Comparison of ENCODE assay signal across 29 cellular contexts in genomic region chr2:231527091-231527395, GRCh38. TPM values are rescaled to one million over a fixed set of nuclear protein-coding genes. Genes with fewer than 3 reads are reported as not detected.
"Had no signal": no experiment of that assay in that cellular context is flagged by ENCODE, and none has a peak within 500 bp of the region (broad histone marks: within the 10 kb centered on the region; RNA-seq: fewer than 3 reads in every experiment).

No MANE protein-coding gene starts in this region.

- H3K27ac ChIP-seq: adrenal gland, colonic mucosa, dorsolateral prefrontal cortex, esophagus muscularis mucosa, hepatocyte, transverse colon, uterus had no signal

- H3K9me3 ChIP-seq: adrenal gland, colonic mucosa, esophagus muscularis mucosa, transverse colon, uterus had no signal

- H3K27me3 ChIP-seq: adrenal gland had no signal

- H3K4me3 ChIP-seq: adrenal gland, colonic mucosa, dorsolateral prefrontal cortex, esophagus muscularis mucosa, hepatocyte, smooth muscle cell, transverse colon, uterus had no signal

- FAIRE-seq: astrocyte, frontal cortex, islet of Langerhans had no signal

- H3K4me1 ChIP-seq: uterus had no signal

- H3K79me2 ChIP-seq: hepatocyte had no signal

- H3K27me3 Mint-ChIP-seq: effector memory CD8-positive, alpha-beta T cell had no signal

- H3K9me3 Mint-ChIP-seq: activated naive CD4-positive, alpha-beta T cell treated with anti-CD3 and anti-CD28 coated beads for 36 hours; activated T-cell treated with anti-CD3 and anti-CD28 coated beads, Interleukin-2, amount 50 U/mL, for 72 hours; effector memory CD8-positive, alpha-beta T cell; nephron progenitor cell; stimulated activated naive B cell treated with anti-CD40 and anti-IgM and Interleukin-4, amounts not matched to agents 10 μg/mL and 1 μg/mL and 100 μg/mL, for 72 hours had no signal

- H3K36me3 ChIP-seq: adrenal gland, colonic mucosa, esophagus muscularis mucosa, transverse colon, uterus had no signal

- H2AFZ ChIP-seq: hepatocyte had no signal

- H3K4me2 ChIP-seq: hepatocyte, smooth muscle cell had no signal

- ATAC-seq: activated T-cell treated with anti-CD3 and anti-CD28 coated beads, Interleukin-2, amount 50 U/mL, for 72 hours; effector memory CD8-positive, alpha-beta T cell; sciatic nerve; stimulated activated naive B cell treated with anti-CD40 and anti-IgM and Interleukin-4, amounts not matched to agents 10 μg/mL and 1 μg/mL and 100 μg/mL, for 72 hours had no signal

- DNase-seq: activated CD4-positive, alpha-beta T cell treated with anti-CD3 and anti-CD28 coated beads for 4 hours; activated CD4-positive, alpha-beta T cell treated with anti-CD3 and anti-CD28 coated beads, Interleukin-2, amount 50 U/mL, for 48 hours; activated CD4-positive, CD25-positive, alpha-beta regulatory T cell; activated CD8-positive, alpha-beta memory T cell treated with anti-CD3 and anti-CD28 coated beads, Interleukin-2, amount 50 U/mL, for 48 hours; activated effector memory CD4-positive, alpha-beta T cell treated with Interleukin-2 at 50 U/mL for 16 hours; activated naive CD4-positive, alpha-beta T cell treated with anti-CD3 and anti-CD28 coated beads for 36 hours; activated T-cell treated with anti-CD3 and anti-CD28 coated beads, Interleukin-2, amount 50 U/mL, for 72 hours; adrenal gland; central memory CD4-positive, alpha-beta T cell; colonic mucosa; effector memory CD8-positive, alpha-beta T cell; glutamatergic neuron; nephron progenitor cell; occipital lobe; stimulated activated CD4-positive, alpha-beta T cell treated with anti-CD3 and anti-CD28 coated beads, Interleukin-15, amount 100 ng/mL, for 24 hours; stimulated activated CD8-positive, alpha-beta memory T cell treated with anti-CD3 and anti-CD28 coated beads, Interleukin-4, amount 100 ng/mL, for 48 hours; stimulated activated naive B cell treated with anti-CD40 and anti-IgM and Interleukin-4, amounts not matched to agents 10 μg/mL and 1 μg/mL and 100 μg/mL, for 72 hours; T-helper 1 cell; T1000; transverse colon; uterus had no signal

- H3K4me3 Mint-ChIP-seq: activated naive CD4-positive, alpha-beta T cell treated with anti-CD3 and anti-CD28 coated beads for 36 hours; activated T-cell treated with anti-CD3 and anti-CD28 coated beads, Interleukin-2, amount 50 U/mL, for 72 hours; nephron progenitor cell; stimulated activated naive B cell treated with anti-CD40 and anti-IgM and Interleukin-4, amounts not matched to agents 10 μg/mL and 1 μg/mL and 100 μg/mL, for 72 hours had no signal

- H3K36me3 Mint-ChIP-seq: stimulated activated naive B cell treated with anti-CD40 and anti-IgM and Interleukin-4, amounts not matched to agents 10 μg/mL and 1 μg/mL and 100 μg/mL, for 72 hours had no signal

- H3K27ac Mint-ChIP-seq: activated naive CD4-positive, alpha-beta T cell treated with anti-CD3 and anti-CD28 coated beads for 36 hours; activated T-cell treated with anti-CD3 and anti-CD28 coated beads, Interleukin-2, amount 50 U/mL, for 72 hours; nephron progenitor cell; stimulated activated naive B cell treated with anti-CD40 and anti-IgM and Interleukin-4, amounts not matched to agents 10 μg/mL and 1 μg/mL and 100 μg/mL, for 72 hours had no signal

RNA-seq across cellular contexts. Expression of gene NMUR1, which starts 3.2 kb away (rescaled TPM):
- total RNA-seq: activated naive CD4-positive, alpha-beta T cell treated with anti-CD3 and anti-CD28 coated beads for 36 hours; astrocyte; occipital lobe; smooth muscle cell had no signal
- polyA plus RNA-seq: smooth muscle cell had no signal
